8 cellular contexts compared by ENCODE assay signal in the genomic region with DNA sequence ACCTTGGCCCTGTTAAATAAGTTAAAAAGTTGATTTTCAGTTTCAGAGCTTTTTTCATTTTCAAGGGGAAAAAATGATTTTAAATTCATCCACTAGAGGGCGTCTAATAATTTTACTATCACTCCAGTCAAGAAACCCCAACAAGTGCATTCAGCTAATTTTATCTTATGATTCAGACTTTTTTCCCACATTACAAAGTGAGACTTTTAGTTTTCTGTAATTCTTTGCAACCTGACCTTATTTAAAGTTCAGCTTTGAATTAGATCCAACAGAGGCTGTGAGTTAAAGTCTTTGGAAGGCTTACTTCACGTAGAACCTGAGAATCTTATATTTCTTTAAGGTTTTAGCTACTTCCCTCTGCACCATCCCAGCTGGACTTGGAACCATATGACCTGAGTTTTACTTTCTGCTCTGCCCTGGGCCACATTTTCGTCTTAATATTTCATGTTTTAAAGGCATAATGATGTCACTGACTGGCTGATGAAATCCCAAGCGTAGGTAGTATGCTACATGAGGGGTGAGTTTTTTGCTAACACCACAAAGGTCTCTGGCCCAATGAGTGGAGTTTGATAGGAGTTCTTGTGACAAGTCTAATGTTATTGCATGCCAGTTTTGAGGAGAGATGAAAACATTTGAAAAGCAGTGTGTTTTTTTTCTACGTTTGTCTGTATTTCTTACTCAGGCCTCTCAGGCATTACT. TPM values are rescaled to one million over a fixed set of nuclear protein-coding genes. Genes with fewer than 3 reads are reported as not detected.
DNase-seq lines count a peak whose midpoint lies in the region; ATAC-seq, FAIRE-seq and TF ChIP-seq lines count a peak whose summit lies in the region.

No MANE protein-coding gene starts in this region.

- no peaks in the 10 kb centered on the region for H3K27me3 Mint-ChIP-seq in activated T-helper 17 cell treated with anti-CD3 and anti-CD28 coated beads, Interleukin-2, amount 50 U/mL, for 72 hours

- dilution Hi-C loops in keratinocyte (cut with MboI; ENCODE audit: extremely low pct_ligation_motif_present, low sequenced_read_pairs): no loop called here

- DNase-seq in BE2C (no peak), keratinocyte (ENCODE audit: low read depth, low spot score) (no peak), transverse colon (no peak)
- peak; percentile 35 for DNase-seq in Jurkat, Clone E6-1 (ENCODE audit: low read depth, low spot score)
- DNase-seq in effector CD8-positive, alpha-beta T cell (lab: John Stamatoyannopoulos, UW): no peak

- H3K4me3 Mint-ChIP-seq in activated T-helper 17 cell treated with anti-CD3 and anti-CD28 coated beads, Interleukin-2, amount 50 U/mL, for 72 hours: no peak overlapping the region

- peaks cover 3% of the 10 kb centered on the region for H3K9me1 ChIP-seq in keratinocyte (ENCODE audit: control insufficient read depth, extremely low read depth, insufficient read depth, low read length)

- H3K4me3 ChIP-seq in BE2C (ENCODE audit: low read depth, low read length): no peak overlapping the region
- no peak overlapping the region for H3K4me3 ChIP-seq in Jurkat, Clone E6-1 (ENCODE audit: low read length)
- H3K4me3 ChIP-seq in keratinocyte (ENCODE audit: control insufficient read depth in 2 of 3, extremely low read depth in 1 of 3, insufficient read depth in 2 of 3, low read depth in 1 of 3, low read length in 3 of 3): no peak overlapping the region
- H3K4me3 ChIP-seq in transverse colon: no peak overlapping the region

- H3K27ac Mint-ChIP-seq in activated T-helper 17 cell treated with anti-CD3 and anti-CD28 coated beads, Interleukin-2, amount 50 U/mL, for 72 hours: no peak overlapping the region

- no peaks in the 10 kb centered on the region for H3K36me3 Mint-ChIP-seq in activated T-helper 17 cell treated with anti-CD3 and anti-CD28 coated beads, Interleukin-2, amount 50 U/mL, for 72 hours (ENCODE audit: low read depth)

- in situ Hi-C loops in transverse colon (cut with MboI; ENCODE audit: low pct_ligation_motif_present in 1 of 4, low pct_unique_long_range_greater_than_20kb in 1 of 4, low sequenced_read_pairs in 3 of 4): no loop called here

- H3K9me3 Mint-ChIP-seq in activated T-helper 17 cell treated with anti-CD3 and anti-CD28 coated beads, Interleukin-2, amount 50 U/mL, for 72 hours: no peaks in the 10 kb centered on the region

- peak; percentile 29 for ATAC-seq in activated T-helper 17 cell treated with anti-CD3 and anti-CD28 coated beads, Interleukin-2, amount 50 U/mL, for 72 hours (replicated peaks)
- ATAC-seq in GM21825 (IDR thresholded peaks at IDR 0.05; ENCODE audit: unreplicated experiment): no peak

- no peak overlapping the region for H3K27ac ChIP-seq in keratinocyte (ENCODE audit: control insufficient read depth, insufficient read depth, low read length)
- no peak overlapping the region for H3K27ac ChIP-seq in transverse colon

- no peak for TF ChIP-seq EP300 in transverse colon (IDR thresholded peaks at IDR 0.05; ENCODE audit: low read depth)

- H2AFZ ChIP-seq in keratinocyte (ENCODE audit: control insufficient read depth, low read length): no peak overlapping the region

- WGBS in transverse colon (ENCODE audit: low coverage in 1 of 2), 2 donors: 54 to 66% methylated on average over 4 to 5 of the region's 5 CpGs

- intact Hi-C loops in transverse colon (cut with DNase I; ENCODE audit: low total_unique reads): no loop called here

- no peaks in the 10 kb centered on the region for H3K27me3 ChIP-seq in BE2C
- H3K27me3 ChIP-seq in keratinocyte (ENCODE audit: control insufficient read depth, extremely low read depth, insufficient read depth, low read length): no peaks in the 10 kb centered on the region
- no peaks in the 10 kb centered on the region for H3K27me3 ChIP-seq in transverse colon

- peak; percentile 69 for FAIRE-seq in keratinocyte (lab: Jason Lieb, UNC)

- no peaks in the 10 kb centered on the region for H3K79me2 ChIP-seq in keratinocyte (ENCODE audit: control insufficient read depth, insufficient read depth, low read length)

- no peak for TF ChIP-seq POLR2A in transverse colon (IDR thresholded peaks at IDR 0.05)

- H3K4me1 Mint-ChIP-seq in activated T-helper 17 cell treated with anti-CD3 and anti-CD28 coated beads, Interleukin-2, amount 50 U/mL, for 72 hours: no peaks in the 10 kb centered on the region

- H3K36me3 ChIP-seq in BE2C (no peaks in the 10 kb centered on the region), keratinocyte (ENCODE audit: control insufficient read depth in 2 of 2, extremely low read depth in 1 of 2, insufficient read depth in 2 of 2, low read length in 2 of 2) (no peaks in the 10 kb centered on the region), transverse colon (no peaks in the 10 kb centered on the region)

- no peaks in the 10 kb centered on the region for H4K20me1 ChIP-seq in keratinocyte (ENCODE audit: control insufficient read depth, extremely low read depth, insufficient read depth, low read length)

- TF ChIP-seq CTCF in BE2C (IDR thresholded peaks at IDR 0.05; ENCODE audit: low read depth, low read length) (peak; percentile 46), GM12873 (IDR thresholded peaks at IDR 0.05; ENCODE audit: insufficient read depth, low read depth, low read length, missing control alignments) (peak; percentile 50), keratinocyte (optimal IDR thresholded peaks at IDR 0.05 in 1 of 3, IDR thresholded peaks at IDR 0.05 in 1 of 3, conservative IDR thresholded peaks at IDR 0.05 in 1 of 3; ENCODE audit: extremely low read depth in 1 of 3, insufficient read depth in 2 of 3, low read length in 3 of 3) (peak in 2 of 3 experiments; percentile 27 to 36), transverse colon (IDR thresholded peaks at IDR 0.05) (peak in 4 of 5 experiments; percentile 42 to 77 (median 66))

- H3K9me3 ChIP-seq in BE2C (no peaks in the 10 kb centered on the region), keratinocyte (ENCODE audit: control insufficient read depth, low read depth, low read length) (no peaks in the 10 kb centered on the region), transverse colon (no peaks in the 10 kb centered on the region)

- no peak overlapping the region for H3K9ac ChIP-seq in keratinocyte (ENCODE audit: control insufficient read depth, extremely low read depth, insufficient read depth, low read length)

- H3K4me1 ChIP-seq in BE2C (no peaks in the 10 kb centered on the region), keratinocyte (ENCODE audit: control insufficient read depth, extremely low read depth, insufficient read depth, low read length) (peaks cover 40% of the 10 kb centered on the region), transverse colon (no peaks in the 10 kb centered on the region)

- H3K4me2 ChIP-seq in keratinocyte (ENCODE audit: control insufficient read depth, extremely low read depth, insufficient read depth, low read depth, low read length): no peak overlapping the region

RNA-seq across cellular contexts. Expression of gene GNRHR, which starts 7.2 kb away (rescaled TPM):
- polyA plus RNA-seq in BE2C (2012; ENCODE audit: insufficient read depth, insufficient read length, low read depth): 0.34 TPM
- not detected for polyA plus RNA-seq in Jurkat, Clone E6-1 (2012; ENCODE audit: insufficient read depth, insufficient read length)
- total RNA-seq in activated T-helper 17 cell treated with anti-CD3 and anti-CD28 coated beads, Interleukin-2, amount 50 U/mL, for 72 hours: not detected
- 0.17 to 0.45 TPM (median 0.24 TPM) in 3 replicates for polyA plus RNA-seq in keratinocyte
- not detected for polyA plus RNA-seq in keratinocyte (2011; ENCODE audit: low read depth)
- 0.04 and 0.07 TPM in 2 replicates for polyA plus RNA-seq in keratinocyte (2011; cell fraction: cytosol; rRNA removed)
- polyA plus RNA-seq in keratinocyte (2011; cell fraction: nucleus; rRNA removed): 0.33 and 0.35 TPM in 2 replicates
- polyA plus RNA-seq in keratinocyte (2012; ENCODE audit: low replicate concordance): 0.21 TPM in 1 of 2 replicates, not detected in the other
- 0.20 to 0.51 TPM in 2 of 3 replicates, not detected in the other for polyA minus RNA-seq in keratinocyte
- polyA minus RNA-seq in keratinocyte (2011; cell fraction: cytosol; rRNA and poly(A)+ RNA removed): not detected
- 0.21 and 0.70 TPM in 2 replicates for polyA minus RNA-seq in keratinocyte (2011; cell fraction: nucleus; rRNA and poly(A)+ RNA removed)
- total RNA-seq in transverse colon: not detected

RNA-seq across cellular contexts. Expression of gene UBA6, which starts 46.0 kb away (rescaled TPM):
- polyA plus RNA-seq in BE2C (2012; ENCODE audit: insufficient read depth, insufficient read length, low read depth): 14.8 TPM
- polyA plus RNA-seq in Jurkat, Clone E6-1 (2012; ENCODE audit: insufficient read depth, insufficient read length): 37.1 TPM
- 100 to 1,000 TPM in 1 of 2 donors, 10 to 100 TPM in 1; 95.9 to 103 TPM for total RNA-seq in activated T-helper 17 cell treated with anti-CD3 and anti-CD28 coated beads, Interleukin-2, amount 50 U/mL, for 72 hours
- polyA plus RNA-seq in keratinocyte: 142 to 250 TPM (median 221 TPM) in 3 replicates
- 23.3 TPM for polyA plus RNA-seq in keratinocyte (2011; ENCODE audit: low read depth)
- 121 and 215 TPM in 2 replicates for polyA plus RNA-seq in keratinocyte (2011; cell fraction: cytosol; rRNA removed)
- 251 and 367 TPM in 2 replicates for polyA plus RNA-seq in keratinocyte (2011; cell fraction: nucleus; rRNA removed)
- polyA plus RNA-seq in keratinocyte (2012; ENCODE audit: low replicate concordance): 23.6 and 108 TPM in 2 replicates
- 50.0 to 680 TPM (median 278 TPM) in 3 replicates for polyA minus RNA-seq in keratinocyte
- 155 TPM for polyA minus RNA-seq in keratinocyte (2011; cell fraction: cytosol; rRNA and poly(A)+ RNA removed)
- polyA minus RNA-seq in keratinocyte (2011; cell fraction: nucleus; rRNA and poly(A)+ RNA removed): 208 and 450 TPM in 2 replicates
- total RNA-seq in transverse colon: 10 to 100 TPM; 20.9 to 52.7 (median 48.6) TPM
